In genomic region chr10:31101123-31101522, GRCh38 we compare ENCODE assay signal across 8 cellular contexts.
A peak's percentile ranks its signal among the peaks of the same experiment; 100 is the strongest.
DNase-seq lines count a peak whose midpoint lies in the region; ATAC-seq lines count a peak whose summit lies in the region.

No MANE protein-coding gene starts in this region.

- peak overlapping the region; percentile 38 to 65 for H3K4me3 Mint-ChIP-seq in stimulated activated naive B cell treated with anti-CD40 and anti-IgM and Interleukin-4, amounts not matched to agents 10 μg/mL and 1 μg/mL and 100 μg/mL, for 72 hours

- H3K27ac Mint-ChIP-seq in stimulated activated naive B cell treated with anti-CD40 and anti-IgM and Interleukin-4, amounts not matched to agents 10 μg/mL and 1 μg/mL and 100 μg/mL, for 72 hours, result peak overlapping the region; percentile 51

- no peaks in the 10 kb centered on the region for H3K36me3 Mint-ChIP-seq in stimulated activated naive B cell treated with anti-CD40 and anti-IgM and Interleukin-4, amounts not matched to agents 10 μg/mL and 1 μg/mL and 100 μg/mL, for 72 hours

- ATAC-seq in GM19023 (IDR thresholded peaks at IDR 0.05; ENCODE audit: unreplicated experiment) (peak; percentile 74), HG03432 (IDR thresholded peaks at IDR 0.05; ENCODE audit: unreplicated experiment) (peak; percentile 79)
- peak; percentile 96 to 97 for ATAC-seq in stimulated activated naive B cell treated with anti-CD40 and anti-IgM and Interleukin-4, amounts not matched to agents 10 μg/mL and 1 μg/mL and 100 μg/mL, for 72 hours (replicated peaks)

- peaks cover 0 to 1% of the 10 kb centered on the region in 2 donors for H3K27me3 Mint-ChIP-seq in stimulated activated naive B cell treated with anti-CD40 and anti-IgM and Interleukin-4, amounts not matched to agents 10 μg/mL and 1 μg/mL and 100 μg/mL, for 72 hours

- peaks cover 19 to 52% of the 10 kb centered on the region in 2 donors for H3K4me1 Mint-ChIP-seq in stimulated activated naive B cell treated with anti-CD40 and anti-IgM and Interleukin-4, amounts not matched to agents 10 μg/mL and 1 μg/mL and 100 μg/mL, for 72 hours

- H3K9me3 Mint-ChIP-seq in stimulated activated naive B cell treated with anti-CD40 and anti-IgM and Interleukin-4, amounts not matched to agents 10 μg/mL and 1 μg/mL and 100 μg/mL, for 72 hours, result peaks cover 0 to 4% of the 10 kb centered on the region in 2 donors

- peak in 2 of 3 experiments; percentile 26 to 35 for DNase-seq in activated CD8-positive, alpha-beta memory T cell treated with anti-CD3 and anti-CD28 coated beads for 48 hours (ENCODE audit: low read depth in 2 of 3, low spot score in 2 of 3)
- DNase-seq in hepatic stellate cell (ENCODE audit: low spot score) (peak; percentile 57), COR-L47 (lab: John Stamatoyannopoulos, UW) (no peak), germinal center (ENCODE audit: low spot score) (no peak), NCI-H510A (lab: John Stamatoyannopoulos, UW) (no peak)
- peak; percentile 69 for DNase-seq in stimulated activated naive B cell treated with anti-CD40 and anti-IgM and Interleukin-4, amounts not matched to agents 10 μg/mL and 1 μg/mL and 100 μg/mL, for 72 hours

Comparison
In these comparisons a context has a peak if more than half of its experiments do, and no peak if none do; other contexts are left out.
1. DNase-seq: peak in activated CD8-positive, alpha-beta memory T cell treated with anti-CD3 and anti-CD28 coated beads for 48 hours (2 of 3), hepatic stellate cell (single experiment) and stimulated activated naive B cell treated with anti-CD40 and anti-IgM and Interleukin-4, amounts not matched to agents 10 μg/mL and 1 μg/mL and 100 μg/mL, for 72 hours (single experiment); none in COR-L47 (single experiment), germinal center (single experiment) and NCI-H510A (single experiment).
2. Peak in every context shown above with its lines, with median percentiles within 50 percentile points of each other: ATAC-seq.